10 cellular contexts compared by ENCODE assay signal in the genomic region with DNA sequence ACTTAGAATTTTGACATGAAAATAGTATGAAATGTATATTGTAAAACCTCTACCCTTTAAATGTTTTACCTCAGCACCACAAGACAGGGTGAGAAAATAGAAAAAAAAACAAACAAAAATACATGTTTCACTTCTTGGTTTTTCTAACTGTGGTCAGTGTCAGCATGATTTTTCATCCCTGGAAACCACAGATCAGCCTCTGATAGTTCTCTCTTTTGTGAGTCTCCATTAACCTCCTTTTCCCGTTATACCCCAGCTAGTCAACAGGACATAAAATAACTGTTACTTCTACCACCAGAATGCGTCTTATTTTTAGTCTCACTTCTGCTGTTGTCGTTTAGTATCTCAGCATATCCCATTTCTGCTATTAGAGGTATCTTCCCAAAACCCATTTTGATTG. TPM values are rescaled to one million over a fixed set of nuclear protein-coding genes. Genes with fewer than 3 reads are reported as not detected.
DNase-seq lines count a peak whose midpoint lies in the region; ATAC-seq and TF ChIP-seq lines count a peak whose summit lies in the region.
"Had no signal": no experiment of that assay in that cellular context is flagged by ENCODE, and none has a peak within 500 bp of the region (broad histone marks: within the 10 kb centered on the region; RNA-seq: fewer than 3 reads in every experiment).

No MANE protein-coding gene starts in this region.

- WGBS in body of pancreas, 2 donors: 74 to 91% methylated on average over 3 of the region's 3 CpGs
- WGBS in transverse colon (ENCODE audit: low coverage in 1 of 2), 2 donors: 57 to 79% methylated on average over 3 of the region's 3 CpGs

- in situ Hi-C loops in transverse colon (cut with MboI; ENCODE audit: low pct_ligation_motif_present in 1 of 4, low pct_unique_long_range_greater_than_20kb in 1 of 4, low sequenced_read_pairs in 3 of 4): no loop called here

- DNase-seq in NAMALWA (ENCODE audit: low spot score) (peak; percentile 58), naive B cell (peak; percentile 25), islet precursor cell (no peak), body of pancreas (no peak), transverse colon (no peak)
- DNase-seq in stimulated activated CD8-positive, alpha-beta memory T cell treated with anti-CD3 and anti-CD28 coated beads, Interleukin-4, amount 100 ng/mL, for 48 hours: no peak
- DNase-seq: stimulated activated CD4-positive, alpha-beta T cell treated with anti-CD3 and anti-CD28 coated beads, Interleukin-1b, Interleukin-23, amount 100 ng/mL, for 48 hours had no signal

- TF ChIP-seq CTCF in body of pancreas (IDR thresholded peaks at IDR 0.05): no peak
- TF ChIP-seq CTCF in transverse colon (IDR thresholded peaks at IDR 0.05): no peak

- no peaks in the 10 kb centered on the region for H3K4me1 ChIP-seq in body of pancreas
- H3K4me1 ChIP-seq in transverse colon: no peaks in the 10 kb centered on the region
- H3K4me1 ChIP-seq: ascending aorta had no signal

- no peak overlapping the region for H3K27ac ChIP-seq in body of pancreas
- H3K27ac ChIP-seq in transverse colon: no peak overlapping the region
- H3K27ac ChIP-seq: ascending aorta had no signal

- ATAC-seq in GM19035 (IDR thresholded peaks at IDR 0.05; ENCODE audit: unreplicated experiment) (peak; percentile 99), HG02840 (IDR thresholded peaks at IDR 0.05; ENCODE audit: low FRiP score, unreplicated experiment) (peak; percentile 85), naive B cell (ENCODE audit: low read depth in 2 of 2) (peak; percentile 79 to 83), body of pancreas (no peak)

- peak overlapping the region in 4 of 6 donors; percentile 8 to 29 (median 16) for H3K27ac Mint-ChIP-seq in naive B cell

- H3K36me3 ChIP-seq in body of pancreas (replicated peaks in 1 of 2; ENCODE audit: insufficient read depth in 1 of 2, low read depth in 2 of 2): no peaks in the 10 kb centered on the region
- H3K36me3 ChIP-seq in transverse colon: peaks cover 0 to 5% (median 2%) of the 10 kb centered on the region in 4 donors
- H3K36me3 ChIP-seq: ascending aorta had no signal

- H3K27me3 ChIP-seq in body of pancreas (no peaks in the 10 kb centered on the region), transverse colon (no peaks in the 10 kb centered on the region)
- H3K27me3 ChIP-seq: ascending aorta had no signal

- peaks cover 32 to 41% (median 33%) of the 10 kb centered on the region in 3 donors for H3K4me1 Mint-ChIP-seq in naive B cell

- H3K4me3 Mint-ChIP-seq in naive B cell: peak overlapping the region in 4 of 8 donors; percentile 10 to 50 (median 23)

- H3K4me3 ChIP-seq in body of pancreas: no peak overlapping the region
- H3K4me3 ChIP-seq in transverse colon: no peak overlapping the region
- H3K4me3 ChIP-seq: ascending aorta had no signal

- peaks cover 0 to 3% of the 10 kb centered on the region in 2 donors for H3K36me3 Mint-ChIP-seq in naive B cell

- intact Hi-C loops in body of pancreas (cut with DNase I) (no loop called here), transverse colon (cut with DNase I; ENCODE audit: low total_unique reads) (no loop called here)

- TF ChIP-seq EP300 in transverse colon (IDR thresholded peaks at IDR 0.05; ENCODE audit: low read depth): no peak

- H3K9me3 Mint-ChIP-seq in naive B cell: no peaks in the 10 kb centered on the region

- H3K27me3 Mint-ChIP-seq in naive B cell: no peaks in the 10 kb centered on the region

- TF ChIP-seq POLR2A in body of pancreas (IDR thresholded peaks at IDR 0.05): no peak
- TF ChIP-seq POLR2A in transverse colon (IDR thresholded peaks at IDR 0.05): no peak

- H3K9me3 ChIP-seq in body of pancreas (no peaks in the 10 kb centered on the region), transverse colon (no peaks in the 10 kb centered on the region)
- H3K9me3 ChIP-seq: ascending aorta had no signal

RNA-seq across cellular contexts. Expression of gene KCNMB4, which starts 48.3 kb away (rescaled TPM):
- polyA plus RNA-seq in naive B cell (ENCODE audit: low read depth in 6 of 6): 1 to 10 TPM in 1 of 6 donors, under 1 TPM in 5; 0.44 to 1.7 (median 0.75) TPM
- total RNA-seq in body of pancreas: 1 to 10 TPM in 1 of 2 donors, under 1 TPM in 1; 0.33 to 1.6 TPM
- total RNA-seq in transverse colon: 10 to 100 TPM in 1 of 4 donors, 1 to 10 TPM in 3; 1.1 to 10.9 (median 1.4) TPM

Comparison
In these comparisons a context has a peak if more than half of its experiments do, and no peak if none do; other contexts are left out.
1. DNase-seq: peak in NAMALWA (single experiment) and naive B cell (single experiment); none in stimulated activated CD8-positive, alpha-beta memory T cell treated with anti-CD3 and anti-CD28 coated beads, Interleukin-4, amount 100 ng/mL, for 48 hours (single experiment), islet precursor cell (single experiment), body of pancreas (0 of 4) and transverse colon (single experiment).